1 cellular context compared by ENCODE assay signal in the genomic region with DNA sequence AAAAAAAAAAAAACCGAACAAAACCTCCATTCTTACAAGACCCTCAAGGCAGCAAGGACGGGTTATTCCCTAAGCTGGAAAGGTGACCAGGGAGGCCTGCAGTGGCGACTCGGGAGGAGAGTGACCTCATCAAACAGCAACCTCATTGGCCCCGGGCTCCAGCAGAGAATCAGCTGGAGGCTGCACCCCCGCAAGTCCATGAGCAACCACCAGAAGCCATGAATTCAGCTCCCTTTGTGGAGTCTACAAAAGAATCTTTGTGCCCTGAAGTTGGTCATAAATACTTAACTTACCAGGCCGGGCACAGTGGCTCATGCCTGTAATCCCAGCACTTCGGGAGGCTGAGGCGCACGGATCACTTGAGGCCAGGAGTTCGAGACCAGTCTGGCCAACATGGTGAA.
A peak's percentile ranks its signal among the peaks of the same experiment; 100 is the strongest.
TF ChIP-seq lines count a peak whose summit lies in the region.

No MANE protein-coding gene starts in this region.

TF ChIP-seq in HepG2, 621 proteins besides CTCF, POLR2A, EP300 and RAD21 (continued from another document):
- TF ChIP-seq MEIS1 (CRISPR knock-in tag; IDR thresholded peaks at IDR 0.05; ENCODE audit: borderline replicate concordance) (no peak), IKZF1 (IDR thresholded peaks at IDR 0.05) (no peak), SRSF4 (IDR thresholded peaks at IDR 0.05; ENCODE audit: low read depth, low read length, poor library complexity, severe bottlenecking) (no peak), JUND (CRISPR knock-in tag; IDR thresholded peaks at IDR 0.05) (no peak), ZNF547 (CRISPR knock-in tag; IDR thresholded peaks at IDR 0.05) (no peak), U2AF1 (optimal IDR thresholded peaks at IDR 0.05; ENCODE audit: low read depth, low read length) (no peak), SMAD1 (CRISPR knock-in tag; IDR thresholded peaks at IDR 0.05; ENCODE audit: borderline replicate concordance, low read depth) (no peak), ZNF234 (CRISPR knock-in tag; conservative IDR thresholded peaks at IDR 0.05) (no peak), ZNF678 (CRISPR knock-in tag; IDR thresholded peaks at IDR 0.05) (no peak), ZNF160 (CRISPR knock-in tag; IDR thresholded peaks at IDR 0.05) (no peak), ZNF30 (CRISPR knock-in tag; IDR thresholded peaks at IDR 0.05) (no peak), FOSL1 (CRISPR knock-in tag; IDR thresholded peaks at IDR 0.05; ENCODE audit: borderline replicate concordance) (no peak), NFYB (CRISPR knock-in tag; IDR thresholded peaks at IDR 0.05) (peak; percentile 30; the same call in 1 of the 2 replicates), ZNF816 (CRISPR knock-in tag; IDR thresholded peaks at IDR 0.05; ENCODE audit: borderline replicate concordance) (no peak), ZNF598 (CRISPR knock-in tag; IDR thresholded peaks at IDR 0.05; ENCODE audit: borderline replicate concordance) (0 out of 2 replicates have a peak, but pooled peaks have one; percentile 63), KMT2A (CRISPR knock-in tag; IDR thresholded peaks at IDR 0.05) (no peak), SP5 (CRISPR knock-in tag; IDR thresholded peaks at IDR 0.05; ENCODE audit: borderline replicate concordance, low read depth) (no peak), ZNF570 (CRISPR knock-in tag; IDR thresholded peaks at IDR 0.05; ENCODE audit: borderline replicate concordance) (no peak), ZSCAN25 (CRISPR knock-in tag; IDR thresholded peaks at IDR 0.05) (peak; percentile 41; the same call in 1 of the 2 replicates), U2AF2 (IDR thresholded peaks at IDR 0.05; ENCODE audit: low read depth, low read length) (no peak), GATAD2A (CRISPR knock-in tag; IDR thresholded peaks at IDR 0.05) (no peak), ZNF383 (CRISPR knock-in tag; IDR thresholded peaks at IDR 0.05; ENCODE audit: borderline replicate concordance) (no peak), SP140L (CRISPR knock-in tag; IDR thresholded peaks at IDR 0.05; ENCODE audit: borderline replicate concordance) (no peak), NRL (CRISPR knock-in tag; IDR thresholded peaks at IDR 0.05; ENCODE audit: borderline replicate concordance) (0 out of 2 replicates have a peak, but pooled peaks have one; percentile 3), FIP1L1 (IDR thresholded peaks at IDR 0.05; ENCODE audit: borderline replicate concordance, insufficient read depth, low read depth, low read length) (no peak), HMG20B (CRISPR knock-in tag; conservative IDR thresholded peaks at IDR 0.05) (no peak), ATF7 (IDR thresholded peaks at IDR 0.05) (peak; percentile 65), ATF7 (CRISPR knock-in tag; IDR thresholded peaks at IDR 0.05) (0 out of 2 replicates have a peak, but pooled peaks have one; percentile 37), ZNF382 (CRISPR knock-in tag; IDR thresholded peaks at IDR 0.05; ENCODE audit: borderline replicate concordance) (no peak), SETDB1 (CRISPR knock-in tag; IDR thresholded peaks at IDR 0.05; ENCODE audit: borderline replicate concordance) (no peak), CREB1 (IDR thresholded peaks at IDR 0.05) (peak; percentile 39; the same call in 1 of the 2 replicates), CREB1 (CRISPR knock-in tag; IDR thresholded peaks at IDR 0.05) (no peak), NR2C2 (CRISPR knock-in tag; IDR thresholded peaks at IDR 0.05; ENCODE audit: borderline replicate concordance) (no peak), ZNF563 (CRISPR knock-in tag; IDR thresholded peaks at IDR 0.05) (no peak), XRCC5 (optimal IDR thresholded peaks at IDR 0.05; ENCODE audit: low read length) (peak; percentile 19), NFYC (CRISPR knock-in tag; IDR thresholded peaks at IDR 0.05) (peak; percentile 46), FLYWCH1 (CRISPR knock-in tag; IDR thresholded peaks at IDR 0.05) (no peak), KLF13 (CRISPR knock-in tag; IDR thresholded peaks at IDR 0.05) (no peak)
- TF ChIP-seq, protein P1, sequence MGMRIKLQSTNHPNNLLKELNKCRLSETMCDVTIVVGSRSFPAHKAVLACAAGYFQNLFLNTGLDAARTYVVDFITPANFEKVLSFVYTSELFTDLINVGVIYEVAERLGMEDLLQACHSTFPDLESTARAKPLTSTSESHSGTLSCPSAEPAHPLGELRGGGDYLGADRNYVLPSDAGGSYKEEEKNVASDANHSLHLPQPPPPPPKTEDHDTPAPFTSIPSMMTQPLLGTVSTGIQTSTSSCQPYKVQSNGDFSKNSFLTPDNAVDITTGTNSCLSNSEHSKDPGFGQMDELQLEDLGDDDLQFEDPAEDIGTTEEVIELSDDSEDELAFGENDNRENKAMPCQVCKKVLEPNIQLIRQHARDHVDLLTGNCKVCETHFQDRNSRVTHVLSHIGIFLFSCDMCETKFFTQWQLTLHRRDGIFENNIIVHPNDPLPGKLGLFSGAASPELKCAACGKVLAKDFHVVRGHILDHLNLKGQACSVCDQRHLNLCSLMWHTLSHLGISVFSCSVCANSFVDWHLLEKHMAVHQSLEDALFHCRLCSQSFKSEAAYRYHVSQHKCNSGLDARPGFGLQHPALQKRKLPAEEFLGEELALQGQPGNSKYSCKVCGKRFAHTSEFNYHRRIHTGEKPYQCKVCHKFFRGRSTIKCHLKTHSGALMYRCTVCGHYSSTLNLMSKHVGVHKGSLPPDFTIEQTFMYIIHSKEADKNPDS (CRISPR knock-in tag; IDR thresholded peaks at IDR 0.05): no peak
- TF ChIP-seq, protein P2, sequence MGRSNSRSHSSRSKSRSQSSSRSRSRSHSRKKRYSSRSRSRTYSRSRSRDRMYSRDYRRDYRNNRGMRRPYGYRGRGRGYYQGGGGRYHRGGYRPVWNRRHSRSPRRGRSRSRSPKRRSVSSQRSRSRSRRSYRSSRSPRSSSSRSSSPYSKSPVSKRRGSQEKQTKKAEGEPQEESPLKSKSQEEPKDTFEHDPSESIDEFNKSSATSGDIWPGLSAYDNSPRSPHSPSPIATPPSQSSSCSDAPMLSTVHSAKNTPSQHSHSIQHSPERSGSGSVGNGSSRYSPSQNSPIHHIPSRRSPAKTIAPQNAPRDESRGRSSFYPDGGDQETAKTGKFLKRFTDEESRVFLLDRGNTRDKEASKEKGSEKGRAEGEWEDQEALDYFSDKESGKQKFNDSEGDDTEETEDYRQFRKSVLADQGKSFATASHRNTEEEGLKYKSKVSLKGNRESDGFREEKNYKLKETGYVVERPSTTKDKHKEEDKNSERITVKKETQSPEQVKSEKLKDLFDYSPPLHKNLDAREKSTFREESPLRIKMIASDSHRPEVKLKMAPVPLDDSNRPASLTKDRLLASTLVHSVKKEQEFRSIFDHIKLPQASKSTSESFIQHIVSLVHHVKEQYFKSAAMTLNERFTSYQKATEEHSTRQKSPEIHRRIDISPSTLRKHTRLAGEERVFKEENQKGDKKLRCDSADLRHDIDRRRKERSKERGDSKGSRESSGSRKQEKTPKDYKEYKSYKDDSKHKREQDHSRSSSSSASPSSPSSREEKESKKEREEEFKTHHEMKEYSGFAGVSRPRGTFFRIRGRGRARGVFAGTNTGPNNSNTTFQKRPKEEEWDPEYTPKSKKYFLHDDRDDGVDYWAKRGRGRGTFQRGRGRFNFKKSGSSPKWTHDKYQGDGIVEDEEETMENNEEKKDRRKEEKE (IDR thresholded peaks at IDR 0.05): no peak
- TF ChIP-seq, protein P3, sequence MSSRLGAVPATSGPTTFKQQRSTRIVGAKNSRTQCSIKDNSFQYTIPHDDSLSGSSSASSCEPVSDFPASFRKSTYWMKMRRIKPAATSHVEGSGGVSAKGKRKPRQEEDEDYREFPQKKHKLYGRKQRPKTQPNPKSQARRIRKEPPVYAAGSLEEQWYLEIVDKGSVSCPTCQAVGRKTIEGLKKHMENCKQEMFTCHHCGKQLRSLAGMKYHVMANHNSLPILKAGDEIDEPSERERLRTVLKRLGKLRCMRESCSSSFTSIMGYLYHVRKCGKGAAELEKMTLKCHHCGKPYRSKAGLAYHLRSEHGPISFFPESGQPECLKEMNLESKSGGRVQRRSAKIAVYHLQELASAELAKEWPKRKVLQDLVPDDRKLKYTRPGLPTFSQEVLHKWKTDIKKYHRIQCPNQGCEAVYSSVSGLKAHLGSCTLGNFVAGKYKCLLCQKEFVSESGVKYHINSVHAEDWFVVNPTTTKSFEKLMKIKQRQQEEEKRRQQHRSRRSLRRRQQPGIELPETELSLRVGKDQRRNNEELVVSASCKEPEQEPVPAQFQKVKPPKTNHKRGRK (CRISPR knock-in tag; IDR thresholded peaks at IDR 0.05): no peak
- TF ChIP-seq, protein P4, sequence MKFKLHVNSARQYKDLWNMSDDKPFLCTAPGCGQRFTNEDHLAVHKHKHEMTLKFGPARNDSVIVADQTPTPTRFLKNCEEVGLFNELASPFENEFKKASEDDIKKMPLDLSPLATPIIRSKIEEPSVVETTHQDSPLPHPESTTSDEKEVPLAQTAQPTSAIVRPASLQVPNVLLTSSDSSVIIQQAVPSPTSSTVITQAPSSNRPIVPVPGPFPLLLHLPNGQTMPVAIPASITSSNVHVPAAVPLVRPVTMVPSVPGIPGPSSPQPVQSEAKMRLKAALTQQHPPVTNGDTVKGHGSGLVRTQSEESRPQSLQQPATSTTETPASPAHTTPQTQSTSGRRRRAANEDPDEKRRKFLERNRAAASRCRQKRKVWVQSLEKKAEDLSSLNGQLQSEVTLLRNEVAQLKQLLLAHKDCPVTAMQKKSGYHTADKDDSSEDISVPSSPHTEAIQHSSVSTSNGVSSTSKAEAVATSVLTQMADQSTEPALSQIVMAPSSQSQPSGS (CRISPR knock-in tag; IDR thresholded peaks at IDR 0.05): peak; percentile 89
- TF ChIP-seq, protein P5, sequence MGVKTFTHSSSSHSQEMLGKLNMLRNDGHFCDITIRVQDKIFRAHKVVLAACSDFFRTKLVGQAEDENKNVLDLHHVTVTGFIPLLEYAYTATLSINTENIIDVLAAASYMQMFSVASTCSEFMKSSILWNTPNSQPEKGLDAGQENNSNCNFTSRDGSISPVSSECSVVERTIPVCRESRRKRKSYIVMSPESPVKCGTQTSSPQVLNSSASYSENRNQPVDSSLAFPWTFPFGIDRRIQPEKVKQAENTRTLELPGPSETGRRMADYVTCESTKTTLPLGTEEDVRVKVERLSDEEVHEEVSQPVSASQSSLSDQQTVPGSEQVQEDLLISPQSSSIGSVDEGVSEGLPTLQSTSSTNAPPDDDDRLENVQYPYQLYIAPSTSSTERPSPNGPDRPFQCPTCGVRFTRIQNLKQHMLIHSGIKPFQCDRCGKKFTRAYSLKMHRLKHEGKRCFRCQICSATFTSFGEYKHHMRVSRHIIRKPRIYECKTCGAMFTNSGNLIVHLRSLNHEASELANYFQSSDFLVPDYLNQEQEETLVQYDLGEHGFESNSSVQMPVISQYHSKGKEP (CRISPR knock-in tag; IDR thresholded peaks at IDR 0.05): no peak
- TF ChIP-seq, protein P6, sequence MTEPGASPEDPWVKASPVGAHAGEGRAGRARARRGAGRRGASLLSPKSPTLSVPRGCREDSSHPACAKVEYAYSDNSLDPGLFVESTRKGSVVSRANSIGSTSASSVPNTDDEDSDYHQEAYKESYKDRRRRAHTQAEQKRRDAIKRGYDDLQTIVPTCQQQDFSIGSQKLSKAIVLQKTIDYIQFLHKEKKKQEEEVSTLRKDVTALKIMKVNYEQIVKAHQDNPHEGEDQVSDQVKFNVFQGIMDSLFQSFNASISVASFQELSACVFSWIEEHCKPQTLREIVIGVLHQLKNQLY (CRISPR knock-in tag; IDR thresholded peaks at IDR 0.05): no peak
- TF ChIP-seq, protein P7, sequence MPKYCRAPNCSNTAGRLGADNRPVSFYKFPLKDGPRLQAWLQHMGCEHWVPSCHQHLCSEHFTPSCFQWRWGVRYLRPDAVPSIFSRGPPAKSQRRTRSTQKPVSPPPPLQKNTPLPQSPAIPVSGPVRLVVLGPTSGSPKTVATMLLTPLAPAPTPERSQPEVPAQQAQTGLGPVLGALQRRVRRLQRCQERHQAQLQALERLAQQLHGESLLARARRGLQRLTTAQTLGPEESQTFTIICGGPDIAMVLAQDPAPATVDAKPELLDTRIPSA (CRISPR knock-in tag; IDR thresholded peaks at IDR 0.05; ENCODE audit: borderline replicate concordance): no peak
- TF ChIP-seq, protein P8, sequence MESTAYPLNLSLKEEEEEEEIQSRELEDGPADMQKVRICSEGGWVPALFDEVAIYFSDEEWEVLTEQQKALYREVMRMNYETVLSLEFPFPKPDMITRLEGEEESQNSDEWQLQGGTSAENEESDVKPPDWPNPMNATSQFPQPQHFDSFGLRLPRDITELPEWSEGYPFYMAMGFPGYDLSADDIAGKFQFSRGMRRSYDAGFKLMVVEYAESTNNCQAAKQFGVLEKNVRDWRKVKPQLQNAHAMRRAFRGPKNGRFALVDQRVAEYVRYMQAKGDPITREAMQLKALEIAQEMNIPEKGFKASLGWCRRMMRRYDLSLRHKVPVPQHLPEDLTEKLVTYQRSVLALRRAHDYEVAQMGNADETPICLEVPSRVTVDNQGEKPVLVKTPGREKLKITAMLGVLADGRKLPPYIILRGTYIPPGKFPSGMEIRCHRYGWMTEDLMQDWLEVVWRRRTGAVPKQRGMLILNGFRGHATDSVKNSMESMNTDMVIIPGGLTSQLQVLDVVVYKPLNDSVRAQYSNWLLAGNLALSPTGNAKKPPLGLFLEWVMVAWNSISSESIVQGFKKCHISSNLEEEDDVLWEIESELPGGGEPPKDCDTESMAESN (CRISPR knock-in tag; conservative IDR thresholded peaks at IDR 0.05): no peak
